ENCODE assay signal across 26 cellular contexts in genomic region chr15:89863918-89864317, GRCh38.
DNase-seq lines count a peak whose midpoint lies in the region; ATAC-seq and TF ChIP-seq lines count a peak whose summit lies in the region.
"Had no signal": no experiment of that assay in that cellular context is flagged by ENCODE, and none has a peak within 500 bp of the region (broad histone marks: within the 10 kb centered on the region; RNA-seq: fewer than 3 reads in every experiment).

No MANE protein-coding gene starts in this region.

- H3K27me3 ChIP-seq in neutrophil = no peaks in the 10 kb centered on the region
- H3K27me3 ChIP-seq: adrenal gland, gastrocnemius medialis, right atrium auricular region had no signal

- H3K4me1 ChIP-seq in neutrophil (ENCODE audit: control insufficient read depth in 1 of 2, insufficient read depth in 1 of 2, low read depth in 1 of 2, low read length in 1 of 2) = no peaks in the 10 kb centered on the region
- H3K4me1 ChIP-seq: right atrium auricular region had no signal

- H3K9ac ChIP-seq in SK-N-MC (ENCODE audit: insufficient read length) = peak overlapping the region; percentile 6

- H3K4me3 ChIP-seq in AG09309 (ENCODE audit: control insufficient read depth, low read depth, low read length) (no peak overlapping the region), SK-N-MC (no peak overlapping the region), fibroblast of mammary gland (ENCODE audit: control insufficient read depth, low read depth, low read length) (no peak overlapping the region), neutrophil (ENCODE audit: low read depth in 1 of 2, low read length in 1 of 2) (no peak overlapping the region)
- H3K4me3 ChIP-seq: adrenal gland, gastrocnemius medialis, HAP-1, lung, right atrium auricular region had no signal

- H3K36me3 ChIP-seq in SK-N-MC (ENCODE audit: insufficient read depth, low read length) (peaks cover 14% of the 10 kb centered on the region), neutrophil (peaks cover 22% of the 10 kb centered on the region)

- H3K27ac ChIP-seq in SK-N-MC = peak overlapping the region; percentile 72
- peak overlapping the region; percentile 5 for H3K27ac ChIP-seq in neutrophil
- H3K27ac ChIP-seq: right atrium auricular region had no signal

- TF ChIP-seq CTCF in AG09309 (IDR thresholded peaks at IDR 0.05; ENCODE audit: control insufficient read depth, insufficient read depth, low read depth, low read length, missing control alignments) = peak; percentile 26
- peak; percentile 23 for TF ChIP-seq CTCF in fibroblast of mammary gland (conservative IDR thresholded peaks at IDR 0.05; ENCODE audit: control insufficient read depth, insufficient read depth, low read depth, low read length)
- no peak for TF ChIP-seq CTCF in neutrophil (IDR thresholded peaks at IDR 0.05)

- no peak for ATAC-seq in GM18520 (IDR thresholded peaks at IDR 0.05; ENCODE audit: unreplicated experiment)
- ATAC-seq: Right ventricle myocardium inferior had no signal

- DNase-seq in AG09309 (ENCODE audit: low read depth) (no peak), SK-N-MC (ENCODE audit: low read depth, low spot score) (no peak), fibroblast of mammary gland (ENCODE audit: low read depth) (peak; percentile 33), HuH-7 (ENCODE audit: low spot score) (no peak), NCI-H82 treated with DMSO at 0.1 percent for 48 hours (lab: John Stamatoyannopoulos, UW; ENCODE audit: unreplicated experiment) (no peak), CD1c-positive myeloid dendritic cell (ENCODE audit: extremely low spot score) (no peak)
- DNase-seq: activated CD4-positive, alpha-beta memory T cell treated with anti-CD3 and anti-CD28 coated beads, Interleukin-2, amount 10 ng/mL, durations not matched to agents 7 days and 5 days; activated CD4-positive, CD25-positive, alpha-beta regulatory T cell; activated gamma-delta T cell treated with Interleukin-2 at 50 U/mL for 16 hours; adrenal gland; CD4-positive, CD25-positive, alpha-beta regulatory T cell; DMS 273 treated with DMSO at 0.1 percent for 48 hours; gastrocnemius medialis; Kasumi-1; kidney; NCI-H1048; NCI-H1930; NCI-H748 treated with DMSO at 0.1 percent for 48 hours; occipital lobe; T1000 had no signal

- H3K9me3 ChIP-seq in SK-N-MC (ENCODE audit: low read depth, low read length) (no peaks in the 10 kb centered on the region), neutrophil (no peaks in the 10 kb centered on the region)
- H3K9me3 ChIP-seq: adrenal gland, gastrocnemius medialis, HAP-1, right atrium auricular region had no signal
